In the genomic region with DNA sequence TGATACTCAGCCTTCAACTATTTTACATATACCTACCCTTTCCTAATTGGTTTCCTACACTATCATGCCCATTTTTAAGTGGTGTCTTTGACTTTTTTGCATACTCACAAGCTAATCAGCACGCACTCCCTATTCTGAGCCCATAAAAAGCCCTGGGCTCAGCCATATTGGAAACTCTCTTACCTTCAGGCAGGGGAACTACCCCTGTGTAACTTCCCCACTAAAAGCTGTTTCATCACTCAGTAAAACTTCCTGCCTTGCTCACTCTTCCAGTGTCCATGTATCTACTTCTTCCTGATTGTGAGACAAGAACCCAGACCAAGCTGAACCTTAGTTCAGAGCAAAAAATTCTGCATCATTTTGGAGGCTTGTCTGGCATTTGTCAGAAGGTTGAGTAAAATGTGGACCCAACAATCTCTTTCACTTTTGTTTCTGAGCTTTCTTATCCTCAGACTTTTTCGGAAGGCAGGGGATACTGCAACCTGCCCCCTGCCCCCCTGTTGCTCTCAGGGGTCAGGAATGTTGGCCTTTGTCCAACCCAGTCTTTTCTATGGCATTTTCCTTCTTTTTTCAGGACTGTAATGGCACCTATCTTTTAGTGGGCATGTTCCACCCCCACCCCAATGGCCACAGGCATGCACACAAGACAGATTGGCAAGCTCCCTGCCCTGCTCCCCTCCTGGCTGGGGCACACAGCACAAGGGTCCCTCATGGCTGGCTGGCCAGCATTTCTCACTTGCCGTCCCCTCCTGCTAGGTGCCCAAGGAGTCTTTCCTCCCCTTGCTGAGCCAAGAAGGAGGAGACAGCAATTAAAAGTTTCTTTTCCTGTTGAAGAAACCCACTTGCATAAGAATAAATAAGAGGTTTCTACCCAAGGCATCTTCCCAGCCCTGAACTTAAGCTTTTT, we compare ENCODE assay signal across 12 cellular contexts. TPM values are rescaled to one million over a fixed set of nuclear protein-coding genes. Genes with fewer than 3 reads are reported as not detected.
DNase-seq lines count a peak whose midpoint lies in the region; ATAC-seq and TF ChIP-seq lines count a peak whose summit lies in the region.
"Had no signal": no experiment of that assay in that cellular context is flagged by ENCODE, and none has a peak within 500 bp of the region (broad histone marks: within the 10 kb centered on the region; RNA-seq: fewer than 3 reads in every experiment).

No MANE protein-coding gene starts in this region.

- peaks cover 3 to 10% (median 6%) of the 10 kb centered on the region in 4 donors for H3K4me1 Mint-ChIP-seq in CD4-positive, alpha-beta memory T cell
- H3K4me1 Mint-ChIP-seq in activated T-helper 2 cell treated with anti-CD3 and anti-CD28 coated beads, Interferon-gamma antibody, Interleukin-2, Interleukin-4, amounts not matched to agents 10 μg/mL and 5 μg/mL and 100 μg/mL, durations not matched to agents 14 hours and 24 hours and 36 hours (ENCODE audit: low read depth) = peaks cover 7% of the 10 kb centered on the region
- H3K4me1 Mint-ChIP-seq: activated naive CD8-positive, alpha-beta T cell treated with anti-CD3 and anti-CD28 coated beads, Interleukin-2, amount 50 U/mL, for 24 hours had no signal

- no peaks in the 10 kb centered on the region for H3K36me3 ChIP-seq in CD4-positive, alpha-beta memory T cell (ENCODE audit: insufficient read depth, low read length)
- H3K36me3 ChIP-seq in thyroid gland (no peaks in the 10 kb centered on the region), uterus (no peaks in the 10 kb centered on the region)

- CTCF ChIA-PET in CD4-positive, alpha-beta memory T cell (lab: Charles Lee; ENCODE audit: partially characterized antibody) = interaction anchor here (1.5 to 7.5 kb wide), 2 partner anchors 18 to 124 kb away, joined by 4 to 48 read pairs; no protein-coding TSS in a partner anchor

- intact Hi-C loops in CD4-positive, alpha-beta memory T cell (cut with micrococcal nuclease) = loop anchor here (10.0 kb wide), 1 partner anchor 729 kb away; no protein-coding TSS in a partner anchor
- intact Hi-C loops in activated T-helper 2 cell treated with anti-CD3 and anti-CD28 coated beads, Interferon-gamma antibody, Interleukin-2, Interleukin-4, amounts not matched to agents 10 μg/mL and 5 μg/mL and 100 μg/mL, durations not matched to agents 14 hours and 24 hours and 36 hours (cut with micrococcal nuclease) = loop anchor here (10.0 kb wide), 1 partner anchor 269 kb away; no protein-coding TSS in a partner anchor
- intact Hi-C loops in thyroid gland (cut with DNase I) (no loop called here), uterus (cut with DNase I; ENCODE audit: low total_unique reads) (no loop called here)

- DNase-seq in CD4-positive, alpha-beta memory T cell = no peak
- no peak for DNase-seq in activated T-helper 2 cell treated with anti-CD3 and anti-CD28 coated beads, Interferon-gamma antibody, Interleukin-2, Interleukin-4, amounts not matched to agents 10 μg/mL and 5 μg/mL and 100 μg/mL, durations not matched to agents 14 hours and 24 hours and 36 hours (ENCODE audit: low spot score)
- DNase-seq in NCI-H774 (lab: John Stamatoyannopoulos, UW) = no peak
- DNase-seq in thyroid gland = no peak
- no peak for DNase-seq in T-helper 9 cell
- DNase-seq in uterus = no peak
- DNase-seq: activated naive CD8-positive, alpha-beta T cell treated with anti-CD3 and anti-CD28 coated beads, Interleukin-2, amount 50 U/mL, for 24 hours; COR-L47; naive B cell; stimulated activated naive B cell treated with anti-CD40 and anti-IgM and Interleukin-4, amounts not matched to agents 10 μg/mL and 1 μg/mL and 100 μg/mL, for 72 hours had no signal

- 84% methylated on average over 3 of the region's 3 CpGs for WGBS in thyroid gland, 2 donors

- H3K4me1 ChIP-seq in CD4-positive, alpha-beta memory T cell (ENCODE audit: insufficient read depth, low read length) = no peaks in the 10 kb centered on the region
- H3K4me1 ChIP-seq in thyroid gland (no peaks in the 10 kb centered on the region), uterus (no peaks in the 10 kb centered on the region)

- H3K27ac Mint-ChIP-seq in CD4-positive, alpha-beta memory T cell = peak overlapping the region in 1 of 7 donors; percentile 18
- H3K27ac Mint-ChIP-seq in activated T-helper 2 cell treated with anti-CD3 and anti-CD28 coated beads, Interferon-gamma antibody, Interleukin-2, Interleukin-4, amounts not matched to agents 10 μg/mL and 5 μg/mL and 100 μg/mL, durations not matched to agents 14 hours and 24 hours and 36 hours = peak overlapping the region; percentile 53
- H3K27ac Mint-ChIP-seq: activated naive CD8-positive, alpha-beta T cell treated with anti-CD3 and anti-CD28 coated beads, Interleukin-2, amount 50 U/mL, for 24 hours; naive B cell; stimulated activated naive B cell treated with anti-CD40 and anti-IgM and Interleukin-4, amounts not matched to agents 10 μg/mL and 1 μg/mL and 100 μg/mL, for 72 hours had no signal

- TF ChIP-seq POLR2A in thyroid gland (IDR thresholded peaks at IDR 0.05) (no peak), uterus (IDR thresholded peaks at IDR 0.05) (no peak)

- H3K27me3 Mint-ChIP-seq in CD4-positive, alpha-beta memory T cell = peaks cover 0 to 3% of the 10 kb centered on the region in 2 donors
- H3K27me3 Mint-ChIP-seq in activated T-helper 2 cell treated with anti-CD3 and anti-CD28 coated beads, Interferon-gamma antibody, Interleukin-2, Interleukin-4, amounts not matched to agents 10 μg/mL and 5 μg/mL and 100 μg/mL, durations not matched to agents 14 hours and 24 hours and 36 hours (ENCODE audit: low read depth) = peaks cover 4% of the 10 kb centered on the region
- H3K27me3 Mint-ChIP-seq: activated naive CD8-positive, alpha-beta T cell treated with anti-CD3 and anti-CD28 coated beads, Interleukin-2, amount 50 U/mL, for 24 hours had no signal

- no peak overlapping the region for H3K4me3 ChIP-seq in CD4-positive, alpha-beta memory T cell (ENCODE audit: low read length in 2 of 2)
- H3K4me3 ChIP-seq in thyroid gland (replicated peaks in 1 of 3) = no peak overlapping the region
- H3K4me3 ChIP-seq in uterus = no peak overlapping the region

- H3K9me3 Mint-ChIP-seq in CD4-positive, alpha-beta memory T cell = peaks cover 2 to 22% (median 16%) of the 10 kb centered on the region in 8 donors
- peaks cover 11% of the 10 kb centered on the region for H3K9me3 Mint-ChIP-seq in activated T-helper 2 cell treated with anti-CD3 and anti-CD28 coated beads, Interferon-gamma antibody, Interleukin-2, Interleukin-4, amounts not matched to agents 10 μg/mL and 5 μg/mL and 100 μg/mL, durations not matched to agents 14 hours and 24 hours and 36 hours

- no peaks in the 10 kb centered on the region for H3K9me3 ChIP-seq in CD4-positive, alpha-beta memory T cell (ENCODE audit: control insufficient read depth in 1 of 2, low read length in 2 of 2)
- H3K9me3 ChIP-seq in thyroid gland (no peaks in the 10 kb centered on the region), uterus (no peaks in the 10 kb centered on the region)

- POLR2A ChIA-PET in CD4-positive, alpha-beta memory T cell (lab: Charles Lee; ENCODE audit: partially characterized antibody) = no interaction called here

- no peak overlapping the region for H3K27ac ChIP-seq in CD4-positive, alpha-beta memory T cell (ENCODE audit: low read depth, low read length)
- H3K27ac ChIP-seq in thyroid gland (no peak overlapping the region), uterus (no peak overlapping the region)

- no peak for TF ChIP-seq CTCF in thyroid gland (IDR thresholded peaks at IDR 0.05)
- no peak for TF ChIP-seq CTCF in uterus (IDR thresholded peaks at IDR 0.05)

- H3K36me3 Mint-ChIP-seq in CD4-positive, alpha-beta memory T cell = peaks cover 0 to 4% of the 10 kb centered on the region in 2 donors
- H3K36me3 Mint-ChIP-seq in activated T-helper 2 cell treated with anti-CD3 and anti-CD28 coated beads, Interferon-gamma antibody, Interleukin-2, Interleukin-4, amounts not matched to agents 10 μg/mL and 5 μg/mL and 100 μg/mL, durations not matched to agents 14 hours and 24 hours and 36 hours (ENCODE audit: low read depth) = no peaks in the 10 kb centered on the region

- peak; percentile 43 for ATAC-seq in GM19023 (IDR thresholded peaks at IDR 0.05; ENCODE audit: unreplicated experiment)
- peak; percentile 48 for ATAC-seq in HG03280 (IDR thresholded peaks at IDR 0.05; ENCODE audit: unreplicated experiment)
- ATAC-seq: activated naive CD8-positive, alpha-beta T cell treated with anti-CD3 and anti-CD28 coated beads, Interleukin-2, amount 50 U/mL, for 24 hours had no signal

- peak overlapping the region in 6 of 8 donors; percentile 0 to 63 (median 32) for H3K4me3 Mint-ChIP-seq in CD4-positive, alpha-beta memory T cell
- H3K4me3 Mint-ChIP-seq in activated T-helper 2 cell treated with anti-CD3 and anti-CD28 coated beads, Interferon-gamma antibody, Interleukin-2, Interleukin-4, amounts not matched to agents 10 μg/mL and 5 μg/mL and 100 μg/mL, durations not matched to agents 14 hours and 24 hours and 36 hours (ENCODE audit: low read depth) = no peak overlapping the region
- H3K4me3 Mint-ChIP-seq: activated naive CD8-positive, alpha-beta T cell treated with anti-CD3 and anti-CD28 coated beads, Interleukin-2, amount 50 U/mL, for 24 hours; naive B cell; stimulated activated naive B cell treated with anti-CD40 and anti-IgM and Interleukin-4, amounts not matched to agents 10 μg/mL and 1 μg/mL and 100 μg/mL, for 72 hours had no signal

- H3K27me3 ChIP-seq in CD4-positive, alpha-beta memory T cell (ENCODE audit: insufficient read depth, low read length) = no peaks in the 10 kb centered on the region
- H3K27me3 ChIP-seq in thyroid gland (no peaks in the 10 kb centered on the region), uterus (no peaks in the 10 kb centered on the region)

RNA-seq across cellular contexts. Expression of gene TMEM45A, which starts 26.3 kb away (rescaled TPM):
- total RNA-seq in CD4-positive, alpha-beta memory T cell = under 1 TPM in 1 of 2 experiments, not detected in 1; 0.23 TPM
- polyA plus RNA-seq in CD4-positive, alpha-beta memory T cell = not detected
- total RNA-seq in activated T-helper 2 cell treated with anti-CD3 and anti-CD28 coated beads, Interferon-gamma antibody, Interleukin-2, Interleukin-4, amounts not matched to agents 10 μg/mL and 5 μg/mL and 100 μg/mL, durations not matched to agents 14 hours and 24 hours and 36 hours = 0.96 and 1.1 TPM in 2 replicates
- total RNA-seq in thyroid gland (10 to 100 TPM; 11.7 to 22.2 (median 14.8) TPM), uterus (10 to 100 TPM; 15.4 to 51.0 (median 28.3) TPM)

Comparison
In these comparisons a context has a peak if more than half of its experiments do, and no peak if none do; other contexts are left out.
1. intact Hi-C loops: an anchor here in CD4-positive, alpha-beta memory T cell (10.0 kb wide) and activated T-helper 2 cell treated with anti-CD3 and anti-CD28 coated beads, Interferon-gamma antibody, Interleukin-2, Interleukin-4, amounts not matched to agents 10 μg/mL and 5 μg/mL and 100 μg/mL, durations not matched to agents 14 hours and 24 hours and 36 hours (10.0 kb wide); none called in thyroid gland and uterus.